Comparison of ENCODE assay signal across 32 cellular contexts in genomic region chr13:73653688-73654087, GRCh38.
"Had no signal": no experiment of that assay in that cellular context is flagged by ENCODE, and none has a peak within 500 bp of the region (broad histone marks: within the 10 kb centered on the region; RNA-seq: fewer than 3 reads in every experiment).

No MANE protein-coding gene starts in this region.

- H3K9me3 ChIP-seq: adrenal gland, body of pancreas, breast epithelium had no signal

- H3K27me3 ChIP-seq: adrenal gland, body of pancreas, brain microvascular endothelial cell, breast epithelium had no signal

- H3K27ac ChIP-seq: adrenal gland, body of pancreas, brain microvascular endothelial cell, breast epithelium, VCaP had no signal

- DNase-seq: activated B cell treated with CpG ODN at 0.5 μM for 24 hours; activated CD4-positive, alpha-beta memory T cell treated with anti-CD3 and anti-CD28 coated beads for 36 hours; activated CD4-positive, alpha-beta T cell treated with anti-CD3 and anti-CD28 coated beads for 4 hours; activated CD4-positive, alpha-beta T cell treated with anti-CD3 and anti-CD28 coated beads, Interleukin-2, amount 10 ng/mL, durations not matched to agents 24 days and 14 days; activated CD4-positive, alpha-beta T cell treated with anti-CD3 and anti-CD28 coated beads, Interleukin-2, amount 50 U/mL, for 1 hour; activated CD4-positive, alpha-beta T cell treated with anti-CD3 and anti-CD28 coated beads, Interleukin-2, amount 50 U/mL, for 4 hours; activated CD4-positive, CD25-positive, alpha-beta regulatory T cell treated with anti-CD3 and anti-CD28 coated beads, Interleukin-2, amount 50 U/mL, for 72 hours; activated CD8-positive, alpha-beta memory T cell treated with anti-CD3 and anti-CD28 coated beads, Interleukin-2, amount 50 U/mL, for 4 hours; activated CD8-positive, alpha-beta T cell treated with anti-CD3 and anti-CD28 coated beads for 36 hours; activated effector memory CD4-positive, alpha-beta T cell treated with anti-CD3 and anti-CD28 coated beads, Interleukin-2, amount 50 U/mL, for 16 hours; activated gamma-delta T cell treated with Interleukin-2 at 50 U/mL for 16 hours; activated naive CD4-positive, alpha-beta T cell; activated naive CD4-positive, alpha-beta T cell treated with anti-CD3 and anti-CD28 coated beads for 36 hours; activated naive CD4-positive, alpha-beta T cell treated with anti-CD3 and anti-CD28 coated beads, Interleukin-2, amount 50 U/mL, for 16 hours; activated naive CD8-positive, alpha-beta T cell treated with anti-CD3 and anti-CD28 coated beads for 36 hours; activated T-cell treated with anti-CD3 and anti-CD28 coated beads for 4 hours; activated T-cell treated with anti-CD3 and anti-CD28 coated beads, Interleukin-2, amount 50 U/mL, for 1 hour; activated T-cell treated with anti-CD3 and anti-CD28 coated beads, Interleukin-2, amount 50 U/mL, for 4 hours; activated T-cell treated with anti-CD3 and anti-CD28 coated beads, Interleukin-2, amount 50 U/mL, for 72 hours; adrenal gland; amniotic stem cell; aorta; body of pancreas; brain microvascular endothelial cell; central memory CD4-positive, alpha-beta T cell; T-helper 1 cell; T-helper 2 cell; T-helper 9 cell had no signal

- H3K4me3 ChIP-seq: adrenal gland, body of pancreas, breast epithelium had no signal

- H3K4me1 ChIP-seq: adrenal gland, breast epithelium had no signal

- ATAC-seq: activated CD8-positive, alpha-beta T cell treated with anti-CD3 and anti-CD28 coated beads for 36 hours; activated naive CD4-positive, alpha-beta T cell treated with anti-CD3 and anti-CD28 coated beads, Interleukin-2, amount 50 U/mL, for 72 hours; activated T-cell treated with anti-CD3 and anti-CD28 coated beads, Interleukin-2, amount 50 U/mL, for 4 hours; activated T-cell treated with anti-CD3 and anti-CD28 coated beads, Interleukin-2, amount 50 U/mL, for 72 hours; activated T-helper 17 cell treated with anti-CD3 and anti-CD28 coated beads, Interleukin-2, amount 50 U/mL, for 72 hours; body of pancreas had no signal

- H3K36me3 ChIP-seq: adrenal gland, brain microvascular endothelial cell, breast epithelium had no signal
